9 cellular contexts compared by ENCODE assay signal in the genomic region with DNA sequence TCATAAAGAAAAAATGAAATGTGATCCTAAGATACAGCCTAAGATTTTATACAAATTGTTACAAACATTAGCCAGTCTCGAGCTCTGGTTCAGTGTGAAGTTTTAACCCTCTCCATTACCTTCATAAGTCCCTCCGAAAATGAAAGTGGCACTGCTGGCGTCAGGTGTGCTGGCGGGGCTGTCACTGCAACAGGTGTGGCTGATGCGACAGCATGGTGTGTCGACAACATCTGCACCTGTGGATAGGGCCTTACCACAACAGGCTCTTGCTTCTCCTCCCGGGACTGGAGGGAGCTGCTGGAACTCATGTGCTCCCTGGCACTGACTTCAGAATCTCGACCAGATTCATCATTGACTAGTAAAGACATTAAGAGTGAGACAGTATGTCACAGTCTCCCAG.
"Had no signal": no experiment of that assay in that cellular context is flagged by ENCODE, and none has a peak within 500 bp of the region (broad histone marks: within the 10 kb centered on the region; RNA-seq: fewer than 3 reads in every experiment).

No MANE protein-coding gene starts in this region.

- H2AFZ ChIP-seq: GM23248 had no signal

- ATAC-seq: HCT116, HepG2 had no signal

- H3K4me1 ChIP-seq: HAP-1 had no signal

- H3K27ac ChIP-seq: GM23248, HL-60 had no signal

- H3K9me3 ChIP-seq: HAP-1 had no signal

- H3K27me3 Mint-ChIP-seq: IgD-negative memory B cell had no signal

- DNase-seq: GM23248, GOT3, H7, KG1 had no signal

- H3K9me3 Mint-ChIP-seq: IgD-negative memory B cell had no signal

- H3K27ac Mint-ChIP-seq: IgD-negative memory B cell had no signal

- FAIRE-seq: HepG2 had no signal

- H3K4me3 ChIP-seq: GM23248, HAP-1 had no signal

- H3K9ac ChIP-seq: GM23248 had no signal

- H3K4me3 Mint-ChIP-seq: IgD-negative memory B cell had no signal
